Comparison of ENCODE assay signal across 24 cellular contexts in the genomic region with DNA sequence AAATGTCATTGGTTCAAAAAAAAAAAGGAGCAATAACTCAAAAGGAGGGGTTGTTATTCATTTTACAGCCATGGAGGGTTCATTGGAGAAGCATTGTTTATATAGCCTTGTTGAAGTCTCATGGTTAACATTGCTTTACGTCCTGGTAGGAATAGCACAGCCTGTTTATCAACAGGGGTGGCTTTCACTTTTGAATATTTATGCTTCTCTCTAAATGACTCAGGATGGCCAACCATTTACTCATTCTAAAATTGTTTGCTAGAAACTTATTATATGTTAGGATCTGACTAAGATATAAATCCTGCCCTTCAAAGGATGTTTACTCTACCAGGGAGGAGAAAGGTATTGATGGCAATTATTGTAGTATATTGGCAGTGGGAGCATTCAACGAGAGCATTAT.
"Had no signal": no experiment of that assay in that cellular context is flagged by ENCODE, and none has a peak within 500 bp of the region (broad histone marks: within the 10 kb centered on the region; RNA-seq: fewer than 3 reads in every experiment).

No MANE protein-coding gene starts in this region.

- H3K27me3 ChIP-seq: dorsolateral prefrontal cortex, gastrocnemius medialis, heart right ventricle, neutrophil, right atrium auricular region, sigmoid colon, testis, tibial nerve, upper lobe of right lung, vagina had no signal

- H3K4me1 Mint-ChIP-seq: naive thymus-derived CD8-positive, alpha-beta T cell; stimulated activated naive B cell treated with anti-CD40 and anti-IgM and Interleukin-4, amounts not matched to agents 10 μg/mL and 1 μg/mL and 100 μg/mL, for 72 hours; stimulated activated naive CD8-positive, alpha-beta T cell treated with anti-CD3 and anti-CD28 coated beads, Interleukin-15, amount 100 ng/mL, for 72 hours had no signal

- H3K27ac ChIP-seq: dorsolateral prefrontal cortex, gastrocnemius medialis, heart right ventricle, neutrophil, right atrium auricular region, sigmoid colon, skin epidermis, testis, tibial nerve, upper lobe of right lung, vagina had no signal

- H3K4me3 Mint-ChIP-seq: naive thymus-derived CD8-positive, alpha-beta T cell; stimulated activated naive B cell treated with anti-CD40 and anti-IgM and Interleukin-4, amounts not matched to agents 10 μg/mL and 1 μg/mL and 100 μg/mL, for 72 hours; stimulated activated naive CD8-positive, alpha-beta T cell treated with anti-CD3 and anti-CD28 coated beads, Interleukin-15, amount 100 ng/mL, for 72 hours had no signal

- H3K4me1 ChIP-seq: gastrocnemius medialis, heart right ventricle, right atrium auricular region, sigmoid colon, testis, tibial nerve, upper lobe of right lung, vagina had no signal

- H3K36me3 Mint-ChIP-seq: naive thymus-derived CD8-positive, alpha-beta T cell; stimulated activated naive B cell treated with anti-CD40 and anti-IgM and Interleukin-4, amounts not matched to agents 10 μg/mL and 1 μg/mL and 100 μg/mL, for 72 hours had no signal

- H3K4me3 ChIP-seq: dorsolateral prefrontal cortex, gastrocnemius medialis, heart right ventricle, mucosa of descending colon, right atrium auricular region, sigmoid colon, skin epidermis, testis, tibial nerve, upper lobe of right lung, vagina had no signal

- H3K9me3 Mint-ChIP-seq: stimulated activated naive B cell treated with anti-CD40 and anti-IgM and Interleukin-4, amounts not matched to agents 10 μg/mL and 1 μg/mL and 100 μg/mL, for 72 hours had no signal

- DNase-seq: dorsolateral prefrontal cortex; effector memory CD4-positive, alpha-beta T cell; gastrocnemius medialis; heart right ventricle; hypothalamus; islet precursor cell; mammary epithelial cell; mucosa of descending colon; naive thymus-derived CD8-positive, alpha-beta T cell; posterior cingulate gyrus; sigmoid colon; stimulated activated CD4-positive, alpha-beta T cell treated with anti-CD3 and anti-CD28 coated beads, Interleukin-2, amount 100 ng/mL, for 24 hours; stimulated activated CD4-positive, alpha-beta T cell treated with anti-CD3 and anti-CD28 coated beads, Interleukin-4, amount 100 ng/mL, for 4 hours; stimulated activated naive B cell treated with anti-CD40 and anti-IgM and Interleukin-4, amounts not matched to agents 10 μg/mL and 1 μg/mL and 100 μg/mL, for 72 hours; stimulated activated naive CD8-positive, alpha-beta T cell treated with anti-CD3 and anti-CD28 coated beads, Interleukin-15, amount 100 ng/mL, for 72 hours; testis; upper lobe of right lung had no signal

- H3K36me3 ChIP-seq: gastrocnemius medialis, heart right ventricle, neutrophil, right atrium auricular region, sigmoid colon, tibial nerve, upper lobe of right lung, vagina had no signal

- H3K27me3 Mint-ChIP-seq: naive thymus-derived CD8-positive, alpha-beta T cell; stimulated activated naive B cell treated with anti-CD40 and anti-IgM and Interleukin-4, amounts not matched to agents 10 μg/mL and 1 μg/mL and 100 μg/mL, for 72 hours; stimulated activated naive CD8-positive, alpha-beta T cell treated with anti-CD3 and anti-CD28 coated beads, Interleukin-15, amount 100 ng/mL, for 72 hours had no signal

- H3K9me3 ChIP-seq: gastrocnemius medialis, heart right ventricle, mucosa of descending colon, neutrophil, right atrium auricular region, sigmoid colon, testis, tibial nerve, upper lobe of right lung, vagina had no signal

- H3K27ac Mint-ChIP-seq: naive thymus-derived CD8-positive, alpha-beta T cell; stimulated activated naive B cell treated with anti-CD40 and anti-IgM and Interleukin-4, amounts not matched to agents 10 μg/mL and 1 μg/mL and 100 μg/mL, for 72 hours; stimulated activated naive CD8-positive, alpha-beta T cell treated with anti-CD3 and anti-CD28 coated beads, Interleukin-15, amount 100 ng/mL, for 72 hours had no signal

- ATAC-seq: esophagus mucosa; gastrocnemius medialis; heart right ventricle; left lobe of liver; mucosa of descending colon; naive thymus-derived CD8-positive, alpha-beta T cell; stimulated activated naive B cell treated with anti-CD40 and anti-IgM and Interleukin-4, amounts not matched to agents 10 μg/mL and 1 μg/mL and 100 μg/mL, for 72 hours; stimulated activated naive CD8-positive, alpha-beta T cell treated with anti-CD3 and anti-CD28 coated beads, Interleukin-15, amount 100 ng/mL, for 72 hours; upper lobe of right lung had no signal
